8 cellular contexts compared by ENCODE assay signal in genomic region chr12:96401061-96401871, GRCh38. TPM values are rescaled to one million over a fixed set of nuclear protein-coding genes. Genes with fewer than 3 reads are reported as not detected.
A peak's percentile ranks its signal among the peaks of the same experiment; 100 is the strongest.
DNase-seq lines count a peak whose midpoint lies in the region; ATAC-seq, FAIRE-seq and TF ChIP-seq lines count a peak whose summit lies in the region.

No MANE protein-coding gene starts in this region.

- POLR2A ChIA-PET in SK-N-SH (lab: Yijun Ruan, JAX), result no interaction called here

- H3K4me3 ChIP-seq in SK-N-SH (ENCODE audit: low read depth in 2 of 2, low read length in 1 of 2) (peak overlapping the region; percentile 88 to 90), brain microvascular endothelial cell (ENCODE audit: low read depth, low read length) (peak overlapping the region; percentile 70), iPS-20b (ENCODE audit: low read length) (peak overlapping the region; percentile 87), small intestine (ENCODE audit: low read depth in 1 of 2, low read length in 2 of 2) (peak overlapping the region in 1 of 2 donors; percentile 98)

- ATAC-seq in GM21447 (IDR thresholded peaks at IDR 0.05; ENCODE audit: unreplicated experiment), result peak; percentile 33

- H2AFZ ChIP-seq in SK-N-SH (ENCODE audit: low read depth), result peak overlapping the region; percentile 88

- peak; percentile 40; the same call in 1 of the 2 replicates for TF ChIP-seq RAD21 in SK-N-SH (IDR thresholded peaks at IDR 0.05; ENCODE audit: low read length)

- FAIRE-seq in small intestine (lab: Jason Lieb, UNC), result no peak

- peak; percentile 67 for TF ChIP-seq CTCF in SK-N-SH (IDR thresholded peaks at IDR 0.05)
- peak; percentile 37 for TF ChIP-seq CTCF in brain microvascular endothelial cell (IDR thresholded peaks at IDR 0.05; ENCODE audit: low read depth, low read length, missing control alignments)

- peaks cover 34% of the 10 kb centered on the region for H3K79me2 ChIP-seq in SK-N-SH (ENCODE audit: insufficient read depth)

- in situ Hi-C loops in KBM-7 (cut with MboI; ENCODE audit: low pct_unique_long_range_greater_than_20kb, low sequenced_read_pairs), result no loop called here
- in situ Hi-C loops in brain microvascular endothelial cell (cut with HindIII; ENCODE audit: low pct_ligation_motif_present, low sequenced_read_pairs), result loop anchor here (25.0 kb wide), 1 partner anchor 111 kb away; no protein-coding TSS in a partner anchor

- no peaks in the 10 kb centered on the region for H3K9me3 ChIP-seq in SK-N-SH
- H3K9me3 ChIP-seq in iPS-20b (ENCODE audit: insufficient read depth, low read depth, low read length), result no peaks in the 10 kb centered on the region
- no peaks in the 10 kb centered on the region for H3K9me3 ChIP-seq in small intestine (ENCODE audit: control insufficient read depth, low read depth)

- no peak for TF ChIP-seq EP300 in SK-N-SH (IDR thresholded peaks at IDR 0.05; ENCODE audit: borderline replicate concordance in 1 of 2, low read depth in 1 of 2, low read length in 1 of 2)

- CTCF ChIA-PET in SK-N-SH (lab: Yijun Ruan, JAX), result interaction anchor here (0.8 to 4.1 kb wide), 22 partner anchors 9 to 484 kb away, joined by 3 to 33 read pairs (median 4); partner anchors contain the start of gene CFAP54

- H3K27me3 ChIP-seq in SK-N-SH (ENCODE audit: insufficient read depth) (no peaks in the 10 kb centered on the region), brain microvascular endothelial cell (replicated peaks) (no peaks in the 10 kb centered on the region), iPS-20b (ENCODE audit: insufficient read depth, low read length) (peaks cover 12% of the 10 kb centered on the region; the same call in 1 of the 2 replicates), small intestine (ENCODE audit: control insufficient read depth in 2 of 2, insufficient read depth in 2 of 2, low read length in 2 of 2) (no peaks in the 10 kb centered on the region)

- peaks cover 24% of the 10 kb centered on the region; the same call in 1 of the 2 replicates for H4K20me1 ChIP-seq in SK-N-SH (ENCODE audit: insufficient read depth)

- H3K36me3 ChIP-seq in SK-N-SH (replicated peaks in 1 of 2; ENCODE audit: control insufficient read depth in 1 of 2, insufficient read depth in 2 of 2, low read length in 1 of 2) (no peaks in the 10 kb centered on the region), brain microvascular endothelial cell (replicated peaks) (peaks cover 6% of the 10 kb centered on the region), iPS-20b (ENCODE audit: insufficient read depth, low read depth, low read length) (no peaks in the 10 kb centered on the region), small intestine (ENCODE audit: control insufficient read depth in 2 of 2, insufficient read depth in 2 of 2, low read length in 2 of 2) (no peaks in the 10 kb centered on the region)

- peak overlapping the region; percentile 81 to 97 for H3K27ac ChIP-seq in SK-N-SH (ENCODE audit: low read depth in 2 of 2, low read length in 1 of 2)
- H3K27ac ChIP-seq in brain microvascular endothelial cell, result peak overlapping the region; percentile 91
- peak overlapping the region; percentile 30 for H3K27ac ChIP-seq in iPS-20b (ENCODE audit: low read length)
- H3K27ac ChIP-seq in small intestine (ENCODE audit: low read depth in 1 of 2, low read length in 1 of 2), result peak overlapping the region; percentile 71 to 81

- peak; percentile 50 for DNase-seq in DMS 273 treated with DMSO at 0.1 percent for 48 hours (lab: John Stamatoyannopoulos, UW)
- DNase-seq in KBM-7, result peak; percentile 78
- peak; percentile 52 for DNase-seq in SK-N-SH
- peak; percentile 61 for DNase-seq in brain microvascular endothelial cell
- peak; percentile 63 for DNase-seq in small intestine
- DNase-seq in OCI-M2 (lab: John Stamatoyannopoulos, UW; ENCODE audit: unreplicated experiment), result no peak

- peak overlapping the region; percentile 92 for H3K4me2 ChIP-seq in SK-N-SH

- no peaks in the 10 kb centered on the region for H3K9me2 ChIP-seq in SK-N-SH

- H3K9ac ChIP-seq in SK-N-SH (peak overlapping the region; percentile 95), iPS-20b (ENCODE audit: low read depth, low read length) (peak overlapping the region; percentile 65; the same call in 1 of the 2 replicates)

- WGBS in SK-N-SH (ENCODE audit: low lambda C conversion rate), result 31% methylated on average over 19 of the region's 19 CpGs
- 3 to 6% (median 5%) methylated on average over 19 of the region's 19 CpGs for WGBS in small intestine, 3 donors

- peaks cover 38% of the 10 kb centered on the region for H3F3A ChIP-seq in SK-N-SH (replicated peaks; ENCODE audit: insufficient read depth)

- H3K4me1 ChIP-seq in SK-N-SH (ENCODE audit: control insufficient read depth in 1 of 2, insufficient read depth in 2 of 2, low read depth in 1 of 2, low read length in 1 of 2) (peaks cover 2 to 12% of the 10 kb centered on the region in 2 experiments; a peak in 2 of 4 replicates), iPS-20b (ENCODE audit: insufficient read depth, low read length) (peaks cover 40% of the 10 kb centered on the region), small intestine (ENCODE audit: control insufficient read depth in 2 of 2, insufficient read depth in 1 of 2, low read depth in 1 of 2, low read length in 1 of 2) (peaks cover 0 to under 1% of the 10 kb centered on the region in 2 donors)

TF ChIP-seq in SK-N-SH, 30 proteins besides CTCF, POLR2A, EP300 and RAD21:
- TF ChIP-seq JUND (IDR thresholded peaks at IDR 0.05) (no peak), MXI1 (IDR thresholded peaks at IDR 0.05; ENCODE audit: low read depth, low read length) (peak; percentile 33; the same call in 1 of the 2 replicates), TAF1 (IDR thresholded peaks at IDR 0.05; ENCODE audit: borderline replicate concordance, low read depth, low read length) (peak; percentile 20; the same call in 1 of the 2 replicates), NFIC (IDR thresholded peaks at IDR 0.05; ENCODE audit: borderline replicate concordance) (0 out of 2 replicates have a peak, but pooled peaks have one; percentile 7), IRF3 (IDR thresholded peaks at IDR 0.05; ENCODE audit: low read depth, low read length) (no peak), TCF12 (IDR thresholded peaks at IDR 0.05) (peak; percentile 17; the same call in 1 of the 2 replicates), SMC3 (IDR thresholded peaks at IDR 0.05; ENCODE audit: low read depth, low read length) (peak; percentile 23; the same call in 1 of the 2 replicates), ELF1 (IDR thresholded peaks at IDR 0.05) (peak; percentile 65; the same call in 1 of the 2 replicates), GABPA (IDR thresholded peaks at IDR 0.05; ENCODE audit: low read depth) (peak; percentile 56)

RNA-seq across cellular contexts. Expression of gene CDK17, which starts 1.0 kb away (rescaled TPM):
- polyA plus RNA-seq in SK-N-SH (2012; rRNA removed) (11.7 and 12.4 TPM in 2 replicates), small intestine (1 to 10 TPM; 7.6 to 8.5 (median 8.3) TPM)
- 14.0 and 16.6 TPM in 2 replicates for polyA plus RNA-seq in SK-N-SH (2012; cell fraction: cytosol; rRNA removed)
- 12.6 and 24.0 TPM in 2 replicates for polyA plus RNA-seq in SK-N-SH (2012; cell fraction: nucleus; rRNA removed)

Comparison
In these comparisons a context has a peak if more than half of its experiments do, and no peak if none do; other contexts are left out.
1. H3K27ac ChIP-seq: peak in every context shown above with its lines; median percentile 91 in brain microvascular endothelial cell; 89 in SK-N-SH; 76 in small intestine; 30 in iPS-20b.